21 cellular contexts compared by ENCODE assay signal in genomic region chr3:122799322-122799721, GRCh38.
"Had no signal": no experiment of that assay in that cellular context is flagged by ENCODE, and none has a peak within 500 bp of the region (broad histone marks: within the 10 kb centered on the region; RNA-seq: fewer than 3 reads in every experiment).

No MANE protein-coding gene starts in this region.

- H3K9me3 ChIP-seq: esophagus squamous epithelium, pancreas, right atrium auricular region, stomach, thyroid gland, vagina had no signal

- H3K27me3 ChIP-seq: esophagus squamous epithelium, pancreas, right atrium auricular region, stomach, thyroid gland, vagina had no signal

- H3K36me3 ChIP-seq: esophagus squamous epithelium, pancreas, right atrium auricular region, thyroid gland, vagina had no signal

- H3K4me3 ChIP-seq: coronary artery, esophagus squamous epithelium, lung, pancreas, right atrium auricular region, stomach, thyroid gland, vagina had no signal

- H3K27ac ChIP-seq: coronary artery, pancreas, right atrium auricular region, stomach, thyroid gland, vagina had no signal

- ATAC-seq: left lobe of liver; natural killer cell; pancreas; sciatic nerve; stimulated activated effector memory CD8-positive, alpha-beta T cell treated with anti-CD3 and anti-CD28 coated beads, Interleukin-12 subunit alpha, Interleukin-12 subunit beta, amount 100 ng/mL, for 72 hours had no signal

- DNase-seq: dermis blood vessel endothelial cell; effector memory CD4-positive, alpha-beta T cell; erythroblast; esophagus squamous epithelium; foreskin melanocyte; hypothalamus; kidney; natural killer cell; pancreas; stimulated activated CD4-positive, alpha-beta T cell treated with anti-CD3 and anti-CD28 coated beads, Interleukin-2, amount 100 ng/mL, for 24 hours; stimulated activated CD4-positive, alpha-beta T cell treated with anti-CD3 and anti-CD28 coated beads, Interleukin-4, amount 100 ng/mL, for 24 hours; stimulated activated naive CD4-positive, alpha-beta T cell treated with Interleukin-2 at 50 U/mL for 16 hours; stomach; thyroid gland had no signal
